15 cellular contexts compared by ENCODE assay signal in the genomic region with DNA sequence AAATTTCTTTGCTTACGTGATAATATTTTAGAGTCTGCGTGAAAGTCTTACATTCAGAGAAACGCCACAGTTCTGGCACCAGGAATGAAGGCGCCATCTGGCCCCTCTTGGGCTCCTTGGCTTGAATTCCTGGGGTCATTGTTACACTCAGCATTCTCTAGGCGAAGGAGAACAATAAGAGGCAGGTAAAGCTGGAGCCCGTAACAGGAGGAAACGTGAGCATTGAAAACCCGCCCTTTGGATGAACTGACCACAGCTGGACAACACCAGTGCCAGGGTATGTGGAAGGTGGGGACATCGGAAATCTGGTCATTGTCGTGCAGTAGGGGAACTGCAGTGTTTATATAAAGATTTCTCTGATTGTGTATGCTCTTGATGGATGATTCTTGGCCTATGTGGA.
"Had no signal": no experiment of that assay in that cellular context is flagged by ENCODE, and none has a peak within 500 bp of the region (broad histone marks: within the 10 kb centered on the region; RNA-seq: fewer than 3 reads in every experiment).

No MANE protein-coding gene starts in this region.

- ATAC-seq: activated CD4-positive, CD25-positive, alpha-beta regulatory T cell treated with anti-CD3 and anti-CD28 coated beads, Interleukin-2, amount 50 U/mL, for 24 hours; activated naive CD4-positive, alpha-beta T cell treated with anti-CD3 and anti-CD28 coated beads, Interleukin-2, amount 50 U/mL, for 72 hours; foreskin keratinocyte; natural killer cell treated with Interleukin-12 subunit alpha and Interleukin-12 subunit beta and Interleukin-15 and Interleukin-18, amount 100 ng/mL, for 72 hours had no signal

- H3K27ac ChIP-seq: brain microvascular endothelial cell, foreskin keratinocyte, sigmoid colon, suprapubic skin had no signal

- H3K4me3 ChIP-seq: sigmoid colon, suprapubic skin, upper lobe of left lung had no signal

- H3K4me1 ChIP-seq: foreskin keratinocyte, sigmoid colon had no signal

- H3K27me3 ChIP-seq: brain microvascular endothelial cell, foreskin keratinocyte, sigmoid colon, suprapubic skin, upper lobe of left lung had no signal

- H3K9me3 ChIP-seq: sigmoid colon, suprapubic skin, upper lobe of left lung had no signal

- H3K36me3 ChIP-seq: brain microvascular endothelial cell, sigmoid colon, suprapubic skin, upper lobe of left lung had no signal

- DNase-seq: activated effector memory CD4-positive, alpha-beta T cell treated with Interleukin-2 at 50 U/mL for 16 hours; activated T-cell treated with anti-CD3 and anti-CD28 coated beads, Interleukin-2, amount 50 U/mL, for 24 hours; amniotic stem cell; brain microvascular endothelial cell; foreskin keratinocyte; mesenchymal stem cell; occipital lobe; sigmoid colon; stimulated activated CD4-positive, alpha-beta T cell treated with anti-CD3 and anti-CD28 coated beads, Interleukin-12 subunit alpha, Interleukin-12 subunit beta, amount 100 ng/mL, for 4 hours; stimulated activated naive CD4-positive, alpha-beta T cell treated with Interleukin-2 at 50 U/mL for 16 hours; upper lobe of left lung had no signal
